Comparison of ENCODE assay signal across 16 cellular contexts in genomic region chr10:29896053-29896452, GRCh38.
DNase-seq lines count a peak whose midpoint lies in the region; ATAC-seq, FAIRE-seq and TF ChIP-seq lines count a peak whose summit lies in the region.
"Had no signal": no experiment of that assay in that cellular context is flagged by ENCODE, and none has a peak within 500 bp of the region (broad histone marks: within the 10 kb centered on the region; RNA-seq: fewer than 3 reads in every experiment).

No MANE protein-coding gene starts in this region.

- H3K9me3 ChIP-seq in AG04450 (ENCODE audit: control insufficient read depth, insufficient read depth, low read length), result no peaks in the 10 kb centered on the region

- POLR2A ChIA-PET in AG04450 (lab: Yijun Ruan, JAX), result interaction anchor here (0.7 kb wide), 1 partner anchor 52 kb away, joined by 4 read pairs; no protein-coding TSS in a partner anchor

- DNase-seq in AG04450 (ENCODE audit: low read depth, low spot score) (peak; percentile 6), caudate nucleus (lab: John Stamatoyannopoulos, UW) (no peak), left ventricle myocardium superior (no peak), skeletal muscle cell (ENCODE audit: low read depth) (peak; percentile 44), D721Med (ENCODE audit: insufficient read length, low spot score) (no peak), NCI-H69 (lab: John Stamatoyannopoulos, UW) (no peak), NOMO-1 treated with dmso at 0.1 percent for 144 hours (lab: John Stamatoyannopoulos, UW; ENCODE audit: unreplicated experiment) (no peak), nucleus accumbens (lab: John Stamatoyannopoulos, UW) (no peak)
- DNase-seq: activated CD4-positive, CD25-positive, alpha-beta regulatory T cell; activated naive CD4-positive, alpha-beta T cell treated with Interleukin-2 at 50 U/mL for 16 hours; foreskin keratinocyte; NCI-H1105; PC-3; stimulated activated naive B cell treated with anti-CD40 and anti-IgM and Interleukin-4, amounts not matched to agents 10 μg/mL and 1 μg/mL and 100 μg/mL, for 72 hours; SW 1271 had no signal

- H3K4me3 ChIP-seq in AG04450 (ENCODE audit: low read depth, low read length), result no peak overlapping the region
- H3K4me3 ChIP-seq in skeletal muscle cell (ENCODE audit: low read depth, low read length), result no peak overlapping the region

- CTCF ChIA-PET in AG04450 (lab: Charles Lee), result interaction anchor here (0.6 kb wide), 1 partner anchor 116 kb away, joined by 4 read pairs; no protein-coding TSS in a partner anchor

- peak; percentile 27 for ATAC-seq in left ventricle myocardium superior
- ATAC-seq: foreskin keratinocyte; PC-3; stimulated activated naive B cell treated with anti-CD40 and anti-IgM and Interleukin-4, amounts not matched to agents 10 μg/mL and 1 μg/mL and 100 μg/mL, for 72 hours had no signal

- H3K27ac ChIP-seq in AG04450 (ENCODE audit: low read depth, low read length) (peak overlapping the region; percentile 71), caudate nucleus (ENCODE audit: low read depth, low read length) (peak overlapping the region; percentile 19)
- H3K27ac ChIP-seq: foreskin keratinocyte had no signal

- intact Hi-C loops in left ventricle myocardium superior (cut with micrococcal nuclease), result no loop called here

- TF ChIP-seq CTCF in AG04450 (IDR thresholded peaks at IDR 0.05; ENCODE audit: low read depth, low read length) (no peak), D721Med (IDR thresholded peaks at IDR 0.05; ENCODE audit: insufficient read depth, missing control alignments) (no peak)

- H3K27me3 ChIP-seq in AG04450 (ENCODE audit: control insufficient read depth, insufficient read depth, low read length), result peaks cover 3% of the 10 kb centered on the region

- FAIRE-seq in D721Med (lab: Jason Lieb, UNC), result no peak
- FAIRE-seq: G401.6 had no signal

Comparison
In these comparisons a context has a peak if more than half of its experiments do, and no peak if none do; other contexts are left out.
1. DNase-seq: peak in AG04450 (single experiment) and skeletal muscle cell (single experiment); none in caudate nucleus (0 of 61), left ventricle myocardium superior (single experiment), D721Med (single experiment), NCI-H69 (single experiment), NOMO-1 treated with dmso at 0.1 percent for 144 hours (single experiment) and nucleus accumbens (0 of 56).